Comparison of ENCODE assay signal across 17 cellular contexts in genomic region chr5:66515209-66515608, GRCh38.
"Had no signal": no experiment of that assay in that cellular context is flagged by ENCODE, and none has a peak within 500 bp of the region (broad histone marks: within the 10 kb centered on the region; RNA-seq: fewer than 3 reads in every experiment).

No MANE protein-coding gene starts in this region.

- H3K27ac Mint-ChIP-seq: activated CD8-positive, alpha-beta T cell treated with anti-CD3 and anti-CD28 coated beads, Interleukin-2, amount 10 ng/mL, durations not matched to agents 7 days and 5 days; nephron progenitor cell; stimulated activated naive CD8-positive, alpha-beta T cell treated with anti-CD3 and anti-CD28 coated beads, Interleukin-15, Interleukin-2, amounts not matched to agents 100 ng/mL and 50 ng/mL, for 24 hours had no signal

- H3K9me3 ChIP-seq: testis had no signal

- DNase-seq: activated CD4-positive, alpha-beta T cell treated with anti-CD3 and anti-CD28 coated beads for 48 hours; activated CD8-positive, alpha-beta memory T cell treated with anti-CD3 and anti-CD28 coated beads, Interleukin-2, amount 50 U/mL, for 48 hours; activated CD8-positive, alpha-beta T cell treated with anti-CD3 and anti-CD28 coated beads, Interleukin-2, amount 10 ng/mL, durations not matched to agents 7 days and 5 days; activated naive CD4-positive, alpha-beta T cell; head of caudate nucleus; mesenchymal stem cell; nephron progenitor cell; psoas muscle; stimulated activated CD4-positive, alpha-beta T cell treated with anti-CD3 and anti-CD28 coated beads, Interleukin-2, amount 100 ng/mL, for 24 hours; T1000; testis; WERI-Rb-1 had no signal

- H3K4me1 ChIP-seq: psoas muscle, testis had no signal

- H3K4me3 Mint-ChIP-seq: activated CD8-positive, alpha-beta T cell treated with anti-CD3 and anti-CD28 coated beads, Interleukin-2, amount 10 ng/mL, durations not matched to agents 7 days and 5 days; nephron progenitor cell; stimulated activated naive CD8-positive, alpha-beta T cell treated with anti-CD3 and anti-CD28 coated beads, Interleukin-15, Interleukin-2, amounts not matched to agents 100 ng/mL and 50 ng/mL, for 24 hours had no signal

- ATAC-seq: activated CD8-positive, alpha-beta T cell treated with anti-CD3 and anti-CD28 coated beads, Interleukin-2, amount 10 ng/mL, durations not matched to agents 7 days and 5 days; esophagus mucosa; left lobe of liver; psoas muscle; sciatic nerve had no signal

- H3K4me3 ChIP-seq: cardiac muscle cell, psoas muscle, testis had no signal

- H3K27ac ChIP-seq: cardiac muscle cell, psoas muscle, testis, WERI-Rb-1 had no signal

- H3K27me3 ChIP-seq: cardiac muscle cell, testis had no signal

- H3K36me3 ChIP-seq: cardiac muscle cell, WERI-Rb-1 had no signal
